In the genomic region with DNA sequence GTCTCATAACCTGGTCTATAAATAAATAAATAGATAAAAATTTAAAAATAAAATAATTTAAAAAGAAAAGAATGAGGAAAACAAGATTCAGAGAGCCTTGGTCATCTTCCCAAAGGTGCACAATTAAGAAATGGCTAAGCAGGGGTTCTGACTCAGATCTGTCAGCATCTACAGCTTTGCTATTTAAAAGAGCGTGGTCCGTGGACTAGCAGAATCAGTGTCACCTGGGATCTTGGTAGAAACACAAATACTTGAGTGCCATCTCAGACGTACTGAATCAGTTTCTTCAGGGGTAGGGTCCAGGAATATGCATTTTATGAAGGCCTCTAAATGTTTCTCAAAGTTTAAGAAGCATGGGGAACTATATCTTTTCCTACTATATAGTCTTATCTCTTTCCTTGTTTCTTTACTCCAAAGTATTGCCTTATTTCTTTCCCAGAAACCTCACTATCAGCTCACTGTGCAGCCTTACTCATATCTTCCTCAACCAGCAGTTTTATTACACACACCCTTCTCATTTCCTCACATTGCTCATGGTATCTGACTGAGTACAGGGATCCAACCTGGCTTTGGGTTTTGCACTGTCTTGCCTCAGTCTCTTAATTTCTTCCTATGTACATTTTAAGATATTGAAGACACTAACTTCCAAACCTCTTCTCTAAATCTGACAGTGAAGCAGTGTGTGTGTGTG, we compare ENCODE assay signal across 13 cellular contexts. TPM values are rescaled to one million over a fixed set of nuclear protein-coding genes. Genes with fewer than 3 reads are reported as not detected.
A peak's percentile ranks its signal among the peaks of the same experiment; 100 is the strongest.
DNase-seq lines count a peak whose midpoint lies in the region; ATAC-seq and TF ChIP-seq lines count a peak whose summit lies in the region.
"Had no signal": no experiment of that assay in that cellular context is flagged by ENCODE, and none has a peak within 500 bp of the region (broad histone marks: within the 10 kb centered on the region; RNA-seq: fewer than 3 reads in every experiment).

No MANE protein-coding gene starts in this region.

- peak; percentile 78 for ATAC-seq in activated naive CD8-positive, alpha-beta T cell treated with anti-CD3 and anti-CD28 coated beads, Interleukin-2, amount 50 U/mL, for 24 hours
- ATAC-seq in HG02973 (IDR thresholded peaks at IDR 0.05; ENCODE audit: unreplicated experiment), result no peak
- ATAC-seq in HG03354 (IDR thresholded peaks at IDR 0.05; ENCODE audit: poor library complexity, severe bottlenecking, unreplicated experiment), result no peak

- intact Hi-C loops in activated T-helper 2 cell treated with anti-CD3 and anti-CD28 coated beads, Interferon-gamma antibody, Interleukin-2, Interleukin-4, amounts not matched to agents 10 μg/mL and 5 μg/mL and 100 μg/mL, durations not matched to agents 14 hours and 24 hours and 36 hours (cut with micrococcal nuclease), result loop anchor here (2.0 kb wide), 1 partner anchor 23 kb away; no protein-coding TSS in a partner anchor

- peak overlapping the region; percentile 1 for H3K27ac Mint-ChIP-seq in activated naive CD8-positive, alpha-beta T cell treated with anti-CD3 and anti-CD28 coated beads, Interleukin-2, amount 50 U/mL, for 24 hours
- H3K27ac Mint-ChIP-seq in activated naive CD8-positive, alpha-beta T cell treated with anti-CD3 and anti-CD28 coated beads for 36 hours, result no peak overlapping the region
- H3K27ac Mint-ChIP-seq in activated T-helper 2 cell treated with anti-CD3 and anti-CD28 coated beads, Interferon-gamma antibody, Interleukin-2, Interleukin-4, amounts not matched to agents 10 μg/mL and 5 μg/mL and 100 μg/mL, durations not matched to agents 14 hours and 24 hours and 36 hours, result peak overlapping the region; percentile 26
- peak overlapping the region; percentile 35 for H3K27ac Mint-ChIP-seq in type B pancreatic cell
- H3K27ac Mint-ChIP-seq: activated T-helper 1 cell treated with anti-CD3 and anti-CD28 coated beads, Interleukin-12 subunit alpha, Interleukin-12 subunit beta, Interleukin-2, Interleukin-4 antibody, amounts not matched to agents 30 ng/mL and 10 ng/mL and 1 ng/mL, durations not matched to agents 14 hours and 24 hours and 36 hours had no signal

- peaks cover 30% of the 10 kb centered on the region for H3K4me1 Mint-ChIP-seq in activated naive CD8-positive, alpha-beta T cell treated with anti-CD3 and anti-CD28 coated beads, Interleukin-2, amount 50 U/mL, for 24 hours
- H3K4me1 Mint-ChIP-seq in activated naive CD8-positive, alpha-beta T cell treated with anti-CD3 and anti-CD28 coated beads for 36 hours, result peaks cover 9% of the 10 kb centered on the region
- peaks cover 41% of the 10 kb centered on the region for H3K4me1 Mint-ChIP-seq in activated T-helper 2 cell treated with anti-CD3 and anti-CD28 coated beads, Interferon-gamma antibody, Interleukin-2, Interleukin-4, amounts not matched to agents 10 μg/mL and 5 μg/mL and 100 μg/mL, durations not matched to agents 14 hours and 24 hours and 36 hours (ENCODE audit: low read depth)
- peaks cover 26% of the 10 kb centered on the region for H3K4me1 Mint-ChIP-seq in type B pancreatic cell (ENCODE audit: unreplicated experiment)

- DNase-seq in activated naive CD8-positive, alpha-beta T cell treated with anti-CD3 and anti-CD28 coated beads, Interleukin-2, amount 50 U/mL, for 24 hours, result no peak
- DNase-seq in activated naive CD8-positive, alpha-beta T cell treated with anti-CD3 and anti-CD28 coated beads for 36 hours, result no peak
- DNase-seq in activated T-helper 2 cell treated with anti-CD3 and anti-CD28 coated beads, Interferon-gamma antibody, Interleukin-2, Interleukin-4, amounts not matched to agents 10 μg/mL and 5 μg/mL and 100 μg/mL, durations not matched to agents 14 hours and 24 hours and 36 hours (ENCODE audit: low spot score), result no peak
- peak; percentile 80 for DNase-seq in fibroblast of villous mesenchyme (ENCODE audit: low read depth)
- no peak for DNase-seq in type B pancreatic cell (ENCODE audit: extremely low spot score, unreplicated experiment)
- no peak for DNase-seq in NCI-H2081 (lab: John Stamatoyannopoulos, UW)
- DNase-seq: NCI-H2171 had no signal

- TF ChIP-seq CTCF in fibroblast of villous mesenchyme (IDR thresholded peaks at IDR 0.05; ENCODE audit: insufficient read depth, low read depth, low read length), result no peak
- no peak for TF ChIP-seq CTCF in type B pancreatic cell (conservative IDR thresholded peaks at IDR 0.05)

- no peak overlapping the region for H3K4me3 Mint-ChIP-seq in activated naive CD8-positive, alpha-beta T cell treated with anti-CD3 and anti-CD28 coated beads, Interleukin-2, amount 50 U/mL, for 24 hours
- H3K4me3 Mint-ChIP-seq in activated naive CD8-positive, alpha-beta T cell treated with anti-CD3 and anti-CD28 coated beads for 36 hours, result no peak overlapping the region
- H3K4me3 Mint-ChIP-seq in activated T-helper 2 cell treated with anti-CD3 and anti-CD28 coated beads, Interferon-gamma antibody, Interleukin-2, Interleukin-4, amounts not matched to agents 10 μg/mL and 5 μg/mL and 100 μg/mL, durations not matched to agents 14 hours and 24 hours and 36 hours (ENCODE audit: low read depth), result no peak overlapping the region
- H3K4me3 Mint-ChIP-seq in type B pancreatic cell, result no peak overlapping the region
- H3K4me3 Mint-ChIP-seq: activated T-helper 1 cell treated with anti-CD3 and anti-CD28 coated beads, Interleukin-12 subunit alpha, Interleukin-12 subunit beta, Interleukin-2, Interleukin-4 antibody, amounts not matched to agents 30 ng/mL and 10 ng/mL and 1 ng/mL, durations not matched to agents 14 hours and 24 hours and 36 hours had no signal

- H3K4me3 ChIP-seq in fibroblast of villous mesenchyme (ENCODE audit: low read depth, low read length), result no peak overlapping the region
- H3K4me3 ChIP-seq: upper lobe of left lung had no signal

- no peaks in the 10 kb centered on the region for H3K36me3 Mint-ChIP-seq in activated naive CD8-positive, alpha-beta T cell treated with anti-CD3 and anti-CD28 coated beads, Interleukin-2, amount 50 U/mL, for 24 hours (ENCODE audit: low read depth)
- no peaks in the 10 kb centered on the region for H3K36me3 Mint-ChIP-seq in activated naive CD8-positive, alpha-beta T cell treated with anti-CD3 and anti-CD28 coated beads for 36 hours
- H3K36me3 Mint-ChIP-seq in activated T-helper 2 cell treated with anti-CD3 and anti-CD28 coated beads, Interferon-gamma antibody, Interleukin-2, Interleukin-4, amounts not matched to agents 10 μg/mL and 5 μg/mL and 100 μg/mL, durations not matched to agents 14 hours and 24 hours and 36 hours (ENCODE audit: low read depth), result no peaks in the 10 kb centered on the region
- no peaks in the 10 kb centered on the region for H3K36me3 Mint-ChIP-seq in type B pancreatic cell

- H3K27me3 Mint-ChIP-seq in activated naive CD8-positive, alpha-beta T cell treated with anti-CD3 and anti-CD28 coated beads, Interleukin-2, amount 50 U/mL, for 24 hours, result no peaks in the 10 kb centered on the region
- H3K27me3 Mint-ChIP-seq in activated naive CD8-positive, alpha-beta T cell treated with anti-CD3 and anti-CD28 coated beads for 36 hours, result no peaks in the 10 kb centered on the region
- H3K27me3 Mint-ChIP-seq in activated T-helper 2 cell treated with anti-CD3 and anti-CD28 coated beads, Interferon-gamma antibody, Interleukin-2, Interleukin-4, amounts not matched to agents 10 μg/mL and 5 μg/mL and 100 μg/mL, durations not matched to agents 14 hours and 24 hours and 36 hours (ENCODE audit: low read depth), result no peaks in the 10 kb centered on the region
- H3K27me3 Mint-ChIP-seq in type B pancreatic cell, result no peaks in the 10 kb centered on the region

- H3K9me3 Mint-ChIP-seq in activated naive CD8-positive, alpha-beta T cell treated with anti-CD3 and anti-CD28 coated beads, Interleukin-2, amount 50 U/mL, for 24 hours, result no peaks in the 10 kb centered on the region
- no peaks in the 10 kb centered on the region for H3K9me3 Mint-ChIP-seq in activated naive CD8-positive, alpha-beta T cell treated with anti-CD3 and anti-CD28 coated beads for 36 hours
- H3K9me3 Mint-ChIP-seq in activated T-helper 2 cell treated with anti-CD3 and anti-CD28 coated beads, Interferon-gamma antibody, Interleukin-2, Interleukin-4, amounts not matched to agents 10 μg/mL and 5 μg/mL and 100 μg/mL, durations not matched to agents 14 hours and 24 hours and 36 hours, result no peaks in the 10 kb centered on the region
- no peaks in the 10 kb centered on the region for H3K9me3 Mint-ChIP-seq in type B pancreatic cell
- H3K9me3 Mint-ChIP-seq: activated T-helper 1 cell treated with anti-CD3 and anti-CD28 coated beads, Interleukin-12 subunit alpha, Interleukin-12 subunit beta, Interleukin-2, Interleukin-4 antibody, amounts not matched to agents 30 ng/mL and 10 ng/mL and 1 ng/mL, durations not matched to agents 14 hours and 24 hours and 36 hours had no signal

RNA-seq across cellular contexts. Expression of a gene that starts 58.6 kb away (rescaled TPM):
- not detected for total RNA-seq in activated naive CD8-positive, alpha-beta T cell treated with anti-CD3 and anti-CD28 coated beads for 36 hours
- not detected in 2 replicates for total RNA-seq in activated T-helper 2 cell treated with anti-CD3 and anti-CD28 coated beads, Interferon-gamma antibody, Interleukin-2, Interleukin-4, amounts not matched to agents 10 μg/mL and 5 μg/mL and 100 μg/mL, durations not matched to agents 14 hours and 24 hours and 36 hours
- total RNA-seq in fibroblast of villous mesenchyme, result under 0.01 and 1.3 TPM in 2 replicates
- total RNA-seq in type B pancreatic cell (ENCODE audit: low replicate concordance), result not detected in 2 replicates
- total RNA-seq: activated T-helper 1 cell treated with anti-CD3 and anti-CD28 coated beads, Interleukin-12 subunit alpha, Interleukin-12 subunit beta, Interleukin-2, Interleukin-4 antibody, amounts not matched to agents 30 ng/mL and 10 ng/mL and 1 ng/mL, durations not matched to agents 14 hours and 24 hours and 36 hours; LHCN-M2; RPMI7951 had no signal
